Comparison of ENCODE assay signal across 8 cellular contexts in genomic region chr3:187777331-187778046, GRCh38. TPM values are rescaled to one million over a fixed set of nuclear protein-coding genes. Genes with fewer than 3 reads are reported as not detected.
DNase-seq lines count a peak whose midpoint lies in the region; ATAC-seq and TF ChIP-seq lines count a peak whose summit lies in the region.

No MANE protein-coding gene starts in this region.

- peaks cover 31% of the 10 kb centered on the region for H3K4me1 Mint-ChIP-seq in activated naive CD8-positive, alpha-beta T cell treated with anti-CD3 and anti-CD28 coated beads, Interleukin-2, amount 50 U/mL, for 24 hours

- peaks cover 38 to 70% (median 47%) of the 10 kb centered on the region in 10 experiments for H3K4me1 ChIP-seq in BLaER1 treated with 17β-estradiol and CSF1 and Interleukin-3, amounts not matched to agents 10 nM and 100 nM
- peaks cover 67% of the 10 kb centered on the region for H3K4me1 ChIP-seq in OCI-LY3 (ENCODE audit: low read length)

- H3K4me2 ChIP-seq in BLaER1 treated with 17β-estradiol and CSF1 and Interleukin-3, amounts not matched to agents 10 nM and 100 nM = peak overlapping the region; percentile 50 to 87 (median 78)
- H3K4me2 ChIP-seq in OCI-LY3 (ENCODE audit: low read length) = peak overlapping the region; percentile 85

- no peak for TF ChIP-seq CTCF in OCI-LY3 (IDR thresholded peaks at IDR 0.05; ENCODE audit: low read depth, low read length)

- peak overlapping the region; percentile 96 for H3K27ac Mint-ChIP-seq in activated naive CD8-positive, alpha-beta T cell treated with anti-CD3 and anti-CD28 coated beads, Interleukin-2, amount 50 U/mL, for 24 hours

- H3K9me3 ChIP-seq in BLaER1 treated with 17β-estradiol and CSF1 and Interleukin-3, amounts not matched to agents 10 nM and 100 nM (replicated peaks in 1 of 11) = 0 out of 22 replicates have a peak, but pooled peaks cover 0 to 3% (median 0%) of the 10 kb centered on the region in 11 experiments
- H3K9me3 ChIP-seq in OCI-LY3 (ENCODE audit: insufficient read depth, low read length) = no peaks in the 10 kb centered on the region

- no peak overlapping the region for H3K4me3 ChIP-seq in BLaER1 treated with 17β-estradiol and CSF1 and Interleukin-3, amounts not matched to agents 10 nM and 100 nM
- H3K4me3 ChIP-seq in OCI-LY3 (ENCODE audit: low read length) (peak overlapping the region; percentile 47), skin epidermis (no peak overlapping the region), H7 (ENCODE audit: insufficient read depth, low read depth, low read length) (no peak overlapping the region)

- H4K20me1 ChIP-seq in BLaER1 treated with 17β-estradiol and CSF1 and Interleukin-3, amounts not matched to agents 10 nM and 100 nM = peaks cover 0 to 3% (median 0%) of the 10 kb centered on the region in 11 experiments; a peak in 1 of 22 replicates
- H4K20me1 ChIP-seq in OCI-LY3 (ENCODE audit: insufficient read depth, low read length) = no peaks in the 10 kb centered on the region

- H3K36me3 Mint-ChIP-seq in activated naive CD8-positive, alpha-beta T cell treated with anti-CD3 and anti-CD28 coated beads, Interleukin-2, amount 50 U/mL, for 24 hours (ENCODE audit: low read depth) = no peaks in the 10 kb centered on the region

- peak; percentile 41 for ATAC-seq in GM21723 (IDR thresholded peaks at IDR 0.05; ENCODE audit: unreplicated experiment)
- ATAC-seq in activated naive CD8-positive, alpha-beta T cell treated with anti-CD3 and anti-CD28 coated beads, Interleukin-2, amount 50 U/mL, for 24 hours = peak; percentile 96
- no peak for ATAC-seq in HG03354 (IDR thresholded peaks at IDR 0.05; ENCODE audit: poor library complexity, severe bottlenecking, unreplicated experiment)

- DNase-seq in activated naive CD8-positive, alpha-beta T cell treated with anti-CD3 and anti-CD28 coated beads, Interleukin-2, amount 50 U/mL, for 24 hours = peak; percentile 36
- DNase-seq in NCI-H1694 (lab: John Stamatoyannopoulos, UW) (no peak), H7 (no peak)

- no peaks in the 10 kb centered on the region for H3K36me3 ChIP-seq in BLaER1 treated with 17β-estradiol and CSF1 and Interleukin-3, amounts not matched to agents 10 nM and 100 nM
- H3K36me3 ChIP-seq in OCI-LY3 (replicated peaks; ENCODE audit: low read depth, low read length) (no peaks in the 10 kb centered on the region), H7 (replicated peaks; ENCODE audit: control insufficient read depth, insufficient read depth, low read length) (no peaks in the 10 kb centered on the region)

- H3K4me3 Mint-ChIP-seq in activated naive CD8-positive, alpha-beta T cell treated with anti-CD3 and anti-CD28 coated beads, Interleukin-2, amount 50 U/mL, for 24 hours = peak overlapping the region; percentile 58

- peaks cover 4% of the 10 kb centered on the region for H3K9me3 Mint-ChIP-seq in activated naive CD8-positive, alpha-beta T cell treated with anti-CD3 and anti-CD28 coated beads, Interleukin-2, amount 50 U/mL, for 24 hours

- H3K9ac ChIP-seq in BLaER1 treated with 17β-estradiol and CSF1 and Interleukin-3, amounts not matched to agents 10 nM and 100 nM = peak overlapping the region in 7 of 11 experiments; percentile 12 to 60 (median 29); a peak in 12 of 22 replicates
- peak overlapping the region; percentile 61 for H3K9ac ChIP-seq in OCI-LY3 (ENCODE audit: low read length)

- H3K27me3 ChIP-seq in BLaER1 treated with 17β-estradiol and CSF1 and Interleukin-3, amounts not matched to agents 10 nM and 100 nM = no peaks in the 10 kb centered on the region
- H3K27me3 ChIP-seq in OCI-LY3 (ENCODE audit: low read depth, low read length) (no peaks in the 10 kb centered on the region), H7 (ENCODE audit: control insufficient read depth, insufficient read depth, low read length) (no peaks in the 10 kb centered on the region)

- peaks cover under 1% of the 10 kb centered on the region; the same call in 1 of the 2 replicates for H3K79me2 ChIP-seq in OCI-LY3 (ENCODE audit: low read length)

- H3K27me3 Mint-ChIP-seq in activated naive CD8-positive, alpha-beta T cell treated with anti-CD3 and anti-CD28 coated beads, Interleukin-2, amount 50 U/mL, for 24 hours = no peaks in the 10 kb centered on the region

- peak overlapping the region in 10 of 11 experiments; percentile 46 to 79 (median 72); a peak in 21 of 22 replicates for H3K27ac ChIP-seq in BLaER1 treated with 17β-estradiol and CSF1 and Interleukin-3, amounts not matched to agents 10 nM and 100 nM
- H3K27ac ChIP-seq in OCI-LY3 (ENCODE audit: low read length) (peak overlapping the region; percentile 93), skin epidermis (peak overlapping the region in 16 of 21 experiments; percentile 5 to 79 (median 52))

- H2AFZ ChIP-seq in OCI-LY3 (ENCODE audit: low read depth, low read length) = no peak overlapping the region

RNA-seq across cellular contexts. Expression of gene BCL6, which starts 32.2 kb away (rescaled TPM):
- total RNA-seq in H7 (2014; rRNA removed; shearing (Covaris generic)) = 2.8 and 6.8 TPM in 2 replicates
